Comparison of ENCODE assay signal across 8 cellular contexts in the genomic region with DNA sequence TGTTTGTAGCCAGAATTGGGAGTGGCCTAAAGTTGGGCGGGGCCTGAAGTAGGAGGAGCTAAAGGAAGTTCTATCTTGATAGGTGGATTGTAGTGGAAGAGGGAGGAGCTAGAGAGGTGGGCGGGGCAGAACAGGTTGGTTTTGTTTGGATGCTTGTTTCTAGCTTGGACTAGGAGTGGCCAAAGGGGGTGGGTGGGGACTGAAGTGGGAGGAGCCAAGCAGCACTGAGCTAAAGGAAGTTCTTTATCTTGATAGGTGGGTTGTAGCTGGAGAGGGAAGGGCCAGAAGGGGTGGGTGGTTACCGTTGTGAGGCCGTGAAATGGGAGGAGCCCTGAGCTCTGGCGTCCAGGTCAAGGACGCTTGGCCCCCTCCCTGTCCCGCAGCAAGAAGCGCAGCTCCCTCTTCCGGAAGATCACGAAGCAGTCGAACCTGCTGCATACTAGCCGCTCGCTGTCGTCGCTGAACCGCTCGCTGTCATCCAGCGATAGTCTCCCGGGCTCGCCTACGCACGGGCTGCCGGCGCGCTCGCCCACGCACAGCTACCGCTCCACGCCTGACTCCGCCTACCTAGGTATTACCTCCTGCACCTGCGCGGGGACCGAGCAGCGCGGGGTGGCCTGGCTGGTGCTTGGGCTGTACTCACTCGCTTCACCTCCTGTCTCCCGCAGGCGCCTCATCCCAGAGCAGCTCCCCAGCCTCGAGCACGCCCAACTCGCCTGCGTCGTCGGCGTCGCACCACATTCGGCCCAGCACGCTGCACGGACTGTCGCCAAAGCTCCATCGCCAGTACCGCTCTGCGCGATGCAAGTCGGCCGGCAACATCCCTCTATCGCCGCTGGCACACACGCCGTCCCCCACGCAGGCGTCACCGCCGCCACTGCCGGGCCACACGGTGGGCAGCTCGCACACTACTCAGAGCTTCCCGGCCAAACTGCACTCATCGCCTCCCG. TPM values are rescaled to one million over a fixed set of nuclear protein-coding genes. Genes with fewer than 3 reads are reported as not detected.
DNase-seq lines count a peak whose midpoint lies in the region; ATAC-seq and FAIRE-seq lines count a peak whose summit lies in the region.

No MANE protein-coding gene starts in this region.

- peaks cover 20% of the 10 kb centered on the region for H3K36me3 Mint-ChIP-seq in CD4-positive, CD25-positive, alpha-beta regulatory T cell
- peaks cover 9% of the 10 kb centered on the region for H3K36me3 Mint-ChIP-seq in IgD-negative memory B cell
- peaks cover 29% of the 10 kb centered on the region for H3K36me3 Mint-ChIP-seq in activated CD8-positive, alpha-beta T cell treated with anti-CD3 and anti-CD28 coated beads, Interleukin-2, amount 10 ng/mL, durations not matched to agents 7 days and 5 days (ENCODE audit: low read depth)

- CTCF ChIA-PET in activated CD8-positive, alpha-beta T cell treated with anti-CD3 and anti-CD28 coated beads, Interleukin-2, amount 10 ng/mL, durations not matched to agents 7 days and 5 days (lab: Charles Lee) = interaction anchor here (0.6 to 2.4 kb wide), 8 partner anchors 9 to 129 kb away, joined by 3 to 11 read pairs (median 6); partner anchors contain the start of gene FARSA

- peak; percentile 44 to 51 for ATAC-seq in CD4-positive, CD25-positive, alpha-beta regulatory T cell (ENCODE audit: low read depth in 2 of 2)
- ATAC-seq in activated CD8-positive, alpha-beta T cell treated with anti-CD3 and anti-CD28 coated beads, Interleukin-2, amount 10 ng/mL, durations not matched to agents 7 days and 5 days = peak; percentile 80

- H3K27me3 ChIP-seq in CD4-positive, CD25-positive, alpha-beta regulatory T cell (ENCODE audit: control insufficient read depth, insufficient read depth, low read length) = no peaks in the 10 kb centered on the region

- peaks cover 17% of the 10 kb centered on the region for H3K36me3 ChIP-seq in CD4-positive, CD25-positive, alpha-beta regulatory T cell (ENCODE audit: control insufficient read depth, insufficient read depth, low read length)

- H3K4me1 ChIP-seq in CD4-positive, CD25-positive, alpha-beta regulatory T cell (ENCODE audit: control insufficient read depth, insufficient read depth, low read length, poor library complexity, severe bottlenecking) = no peaks in the 10 kb centered on the region

- no peak overlapping the region for H3K27ac Mint-ChIP-seq in CD4-positive, CD25-positive, alpha-beta regulatory T cell
- peak overlapping the region in 1 of 3 donors; percentile 64 for H3K27ac Mint-ChIP-seq in IgD-negative memory B cell
- H3K27ac Mint-ChIP-seq in activated CD8-positive, alpha-beta T cell treated with anti-CD3 and anti-CD28 coated beads, Interleukin-2, amount 10 ng/mL, durations not matched to agents 7 days and 5 days = no peak overlapping the region

- peak overlapping the region; percentile 3 to 83 (median 43) for H3K4me3 Mint-ChIP-seq in CD4-positive, CD25-positive, alpha-beta regulatory T cell
- peak overlapping the region in 3 of 4 donors; percentile 8 to 73 (median 30) for H3K4me3 Mint-ChIP-seq in IgD-negative memory B cell
- H3K4me3 Mint-ChIP-seq in activated CD8-positive, alpha-beta T cell treated with anti-CD3 and anti-CD28 coated beads, Interleukin-2, amount 10 ng/mL, durations not matched to agents 7 days and 5 days = no peak overlapping the region

- peaks cover 5% of the 10 kb centered on the region for H3K27me3 Mint-ChIP-seq in CD4-positive, CD25-positive, alpha-beta regulatory T cell
- H3K27me3 Mint-ChIP-seq in IgD-negative memory B cell = no peaks in the 10 kb centered on the region
- H3K27me3 Mint-ChIP-seq in activated CD8-positive, alpha-beta T cell treated with anti-CD3 and anti-CD28 coated beads, Interleukin-2, amount 10 ng/mL, durations not matched to agents 7 days and 5 days (ENCODE audit: low read depth) = no peaks in the 10 kb centered on the region

- POLR2A ChIA-PET in activated CD8-positive, alpha-beta T cell treated with anti-CD3 and anti-CD28 coated beads, Interleukin-2, amount 10 ng/mL, durations not matched to agents 7 days and 5 days (lab: Charles Lee) = interaction anchor here (0.6 to 1.2 kb wide), 2 partner anchors 8 to 11 kb away, joined by 3 to 4 read pairs; no protein-coding TSS in a partner anchor

- no peak for FAIRE-seq in RCC 7860 (lab: Jason Lieb, UNC)

- peaks cover 0 to 5% (median 2%) of the 10 kb centered on the region in 7 donors for H3K9me3 Mint-ChIP-seq in CD4-positive, CD25-positive, alpha-beta regulatory T cell
- H3K9me3 Mint-ChIP-seq in IgD-negative memory B cell = peaks cover 3 to 4% (median 4%) of the 10 kb centered on the region in 3 donors
- no peaks in the 10 kb centered on the region for H3K9me3 Mint-ChIP-seq in activated CD8-positive, alpha-beta T cell treated with anti-CD3 and anti-CD28 coated beads, Interleukin-2, amount 10 ng/mL, durations not matched to agents 7 days and 5 days (ENCODE audit: insufficient read depth)

- H3K9me3 ChIP-seq in CD4-positive, CD25-positive, alpha-beta regulatory T cell (ENCODE audit: control insufficient read depth in 2 of 2, low read length in 2 of 2) = no peaks in the 10 kb centered on the region

- H3K27ac ChIP-seq in CD4-positive, CD25-positive, alpha-beta regulatory T cell (ENCODE audit: insufficient read depth, low read length, poor library complexity, severe bottlenecking) = peak overlapping the region; percentile 15

- H3K4me1 Mint-ChIP-seq in CD4-positive, CD25-positive, alpha-beta regulatory T cell = peaks cover 0 to 14% (median 3%) of the 10 kb centered on the region in 4 donors
- peaks cover 0 to 5% (median 3%) of the 10 kb centered on the region in 3 donors for H3K4me1 Mint-ChIP-seq in IgD-negative memory B cell
- peaks cover 4% of the 10 kb centered on the region for H3K4me1 Mint-ChIP-seq in activated CD8-positive, alpha-beta T cell treated with anti-CD3 and anti-CD28 coated beads, Interleukin-2, amount 10 ng/mL, durations not matched to agents 7 days and 5 days (ENCODE audit: low read depth)

- DNase-seq in CD4-positive, CD25-positive, alpha-beta regulatory T cell = peak; percentile 44 to 64 (median 55)
- peak; percentile 76 for DNase-seq in activated CD8-positive, alpha-beta T cell treated with anti-CD3 and anti-CD28 coated beads, Interleukin-2, amount 10 ng/mL, durations not matched to agents 7 days and 5 days
- peak; percentile 22 for DNase-seq in fibroblast of the conjunctiva (ENCODE audit: low read depth)
- DNase-seq in putamen (ENCODE audit: low spot score) = peak; percentile 40
- DNase-seq in NCI-H2107 treated with DMSO at 0.1 percent for 48 hours (lab: John Stamatoyannopoulos, UW; ENCODE audit: unreplicated experiment) = no peak
- DNase-seq in RCC 7860 (ENCODE audit: low spot score) = no peak
- no peak for DNase-seq in HuH-7 (ENCODE audit: low spot score)

- H3K4me3 ChIP-seq in CD4-positive, CD25-positive, alpha-beta regulatory T cell (ENCODE audit: low read depth, low read length) = no peak overlapping the region

RNA-seq across cellular contexts. Expression of gene DNASE2, which starts 8.0 kb away (rescaled TPM):
- total RNA-seq in CD4-positive, CD25-positive, alpha-beta regulatory T cell = 20.2 TPM
- 10 to 100 TPM; 54.4 to 72.1 (median 63.6) TPM for polyA plus RNA-seq in CD4-positive, CD25-positive, alpha-beta regulatory T cell
- 49.6 TPM for polyA plus RNA-seq in IgD-negative memory B cell
- 10 to 100 TPM; 26.1 to 27.4 TPM for total RNA-seq in activated CD8-positive, alpha-beta T cell treated with anti-CD3 and anti-CD28 coated beads, Interleukin-2, amount 10 ng/mL, durations not matched to agents 7 days and 5 days

RNA-seq across cellular contexts. Expression of gene KLF1, which starts 13.8 kb away (rescaled TPM):
- total RNA-seq in CD4-positive, CD25-positive, alpha-beta regulatory T cell = not detected
- under 1 TPM in 1 of 4 donors, not detected in 3; 0.23 TPM for polyA plus RNA-seq in CD4-positive, CD25-positive, alpha-beta regulatory T cell
- polyA plus RNA-seq in IgD-negative memory B cell = not detected
- under 1 TPM in 1 of 2 experiments, not detected in 1; 0.21 TPM for total RNA-seq in activated CD8-positive, alpha-beta T cell treated with anti-CD3 and anti-CD28 coated beads, Interleukin-2, amount 10 ng/mL, durations not matched to agents 7 days and 5 days

RNA-seq across cellular contexts. Expression of gene GCDH, which starts 17.7 kb away (rescaled TPM):
- total RNA-seq in CD4-positive, CD25-positive, alpha-beta regulatory T cell = 40.0 TPM
- polyA plus RNA-seq in CD4-positive, CD25-positive, alpha-beta regulatory T cell = 10 to 100 TPM; 15.1 to 17.6 (median 16.1) TPM
- polyA plus RNA-seq in IgD-negative memory B cell = 13.5 TPM
- total RNA-seq in activated CD8-positive, alpha-beta T cell treated with anti-CD3 and anti-CD28 coated beads, Interleukin-2, amount 10 ng/mL, durations not matched to agents 7 days and 5 days = 10 to 100 TPM; 39.5 to 42.5 TPM

RNA-seq across cellular contexts. Expression of gene MAST1, which starts 34.9 kb away (rescaled TPM):
- 0.94 TPM for total RNA-seq in CD4-positive, CD25-positive, alpha-beta regulatory T cell
- 1 to 10 TPM in 1 of 4 donors, under 1 TPM in 2, not detected in 1; 0.05 to 1.8 (median 0.52) TPM for polyA plus RNA-seq in CD4-positive, CD25-positive, alpha-beta regulatory T cell
- 1.2 TPM for polyA plus RNA-seq in IgD-negative memory B cell
- total RNA-seq in activated CD8-positive, alpha-beta T cell treated with anti-CD3 and anti-CD28 coated beads, Interleukin-2, amount 10 ng/mL, durations not matched to agents 7 days and 5 days = 1 to 10 TPM in 1 of 2 experiments, under 1 TPM in 1; 0.89 to 1.3 TPM

RNA-seq across cellular contexts. Expression of gene RTBDN, which starts 38.8 kb away (rescaled TPM):
- total RNA-seq in CD4-positive, CD25-positive, alpha-beta regulatory T cell = not detected
- not detected for polyA plus RNA-seq in CD4-positive, CD25-positive, alpha-beta regulatory T cell
- not detected for polyA plus RNA-seq in IgD-negative memory B cell
- not detected for total RNA-seq in activated CD8-positive, alpha-beta T cell treated with anti-CD3 and anti-CD28 coated beads, Interleukin-2, amount 10 ng/mL, durations not matched to agents 7 days and 5 days

Comparison
In these comparisons a context has a peak if more than half of its experiments do, and no peak if none do; other contexts are left out.
1. DNase-seq: peak in CD4-positive, CD25-positive, alpha-beta regulatory T cell (3 of 3), activated CD8-positive, alpha-beta T cell treated with anti-CD3 and anti-CD28 coated beads, Interleukin-2, amount 10 ng/mL, durations not matched to agents 7 days and 5 days (single experiment), fibroblast of the conjunctiva (single experiment) and putamen (single experiment); none in NCI-H2107 treated with DMSO at 0.1 percent for 48 hours (single experiment), RCC 7860 (single experiment) and HuH-7 (single experiment).